8 cellular contexts compared by ENCODE assay signal in genomic region chr12:101407054-101407437, GRCh38. TPM values are rescaled to one million over a fixed set of nuclear protein-coding genes. Genes with fewer than 3 reads are reported as not detected.
A peak's percentile ranks its signal among the peaks of the same experiment; 100 is the strongest.
DNase-seq lines count a peak whose midpoint lies in the region; ATAC-seq and TF ChIP-seq lines count a peak whose summit lies in the region.

No MANE protein-coding gene starts in this region.

- H3K9me3 Mint-ChIP-seq in activated T-cell treated with anti-CD3 and anti-CD28 coated beads, Interleukin-2, amount 50 U/mL, for 24 hours, result no peaks in the 10 kb centered on the region
- H3K9me3 Mint-ChIP-seq in naive thymus-derived CD8-positive, alpha-beta T cell, result no peaks in the 10 kb centered on the region

- H3K27ac ChIP-seq in RWPE2 (ENCODE audit: poor library complexity, severe bottlenecking) (peak overlapping the region; percentile 75), ectodermal cell (ENCODE audit: insufficient read depth, low read depth, low read length, poor library complexity, severe bottlenecking) (peak overlapping the region; percentile 90)

- 3% methylated on average over 18 of the region's 18 CpGs for WGBS in ectodermal cell, 2 experiments

- H3K4me3 Mint-ChIP-seq in activated T-cell treated with anti-CD3 and anti-CD28 coated beads, Interleukin-2, amount 50 U/mL, for 24 hours, result peak overlapping the region; percentile 94
- H3K4me3 Mint-ChIP-seq in naive thymus-derived CD8-positive, alpha-beta T cell, result peak overlapping the region; percentile 91 to 99 (median 98)

- H3K4me3 ChIP-seq in RWPE2 (ENCODE audit: severe bottlenecking) (peak overlapping the region; percentile 73), ectodermal cell (ENCODE audit: insufficient read depth, low read depth, low read length) (peak overlapping the region; percentile 65)

- no peaks in the 10 kb centered on the region for H3K9me3 ChIP-seq in RWPE2 (ENCODE audit: severe bottlenecking)
- H3K9me3 ChIP-seq in ectodermal cell (ENCODE audit: control insufficient read depth, low read length), result no peaks in the 10 kb centered on the region

- ATAC-seq in HG02943 (IDR thresholded peaks at IDR 0.05; ENCODE audit: low read depth, unreplicated experiment) (peak; percentile 22), RWPE2 (ENCODE audit: low read depth) (peak; percentile 44)
- peak; percentile 24 to 29 for ATAC-seq in naive thymus-derived CD8-positive, alpha-beta T cell

- no peak for DNase-seq in activated T-cell treated with anti-CD3 and anti-CD28 coated beads, Interleukin-2, amount 50 U/mL, for 24 hours
- no peak for DNase-seq in activated T-cell treated with anti-CD3 and anti-CD28 coated beads, Interleukin-2, amount 50 U/mL, for 48 hours
- DNase-seq in RWPE2 (ENCODE audit: low spot score) (no peak), kidney glomerular epithelial cell (lab: John Stamatoyannopoulos, UW) (no peak), COLO829 (ENCODE audit: low spot score) (no peak)
- DNase-seq in naive thymus-derived CD8-positive, alpha-beta T cell, result peak in 5 of 10 donors; percentile 1 to 21 (median 2)

- peaks cover 21% of the 10 kb centered on the region for H3K4me1 Mint-ChIP-seq in activated T-cell treated with anti-CD3 and anti-CD28 coated beads, Interleukin-2, amount 50 U/mL, for 24 hours (ENCODE audit: low read depth)
- peaks cover 9 to 36% (median 26%) of the 10 kb centered on the region in 4 donors for H3K4me1 Mint-ChIP-seq in naive thymus-derived CD8-positive, alpha-beta T cell

- POLR2A ChIA-PET in naive thymus-derived CD8-positive, alpha-beta T cell (lab: Charles Lee), result interaction anchor here (0.6 to 1.7 kb wide), 5 partner anchors 12 to 655 kb away, joined by 3 to 5 read pairs (median 4); partner anchors contain the start of gene WASHC3

- no peak for TF ChIP-seq CTCF in RWPE2 (IDR thresholded peaks at IDR 0.05; ENCODE audit: poor library complexity, severe bottlenecking)

- H3K27me3 Mint-ChIP-seq in activated T-cell treated with anti-CD3 and anti-CD28 coated beads, Interleukin-2, amount 50 U/mL, for 24 hours, result no peaks in the 10 kb centered on the region
- H3K27me3 Mint-ChIP-seq in naive thymus-derived CD8-positive, alpha-beta T cell, result no peaks in the 10 kb centered on the region

- peaks cover 35% of the 10 kb centered on the region for H3K36me3 Mint-ChIP-seq in activated T-cell treated with anti-CD3 and anti-CD28 coated beads, Interleukin-2, amount 50 U/mL, for 24 hours (ENCODE audit: low read depth)
- peaks cover 0 to 8% (median 2%) of the 10 kb centered on the region in 3 donors for H3K36me3 Mint-ChIP-seq in naive thymus-derived CD8-positive, alpha-beta T cell

- no peaks in the 10 kb centered on the region for H3K27me3 ChIP-seq in RWPE2 (ENCODE audit: insufficient read depth, poor library complexity, severe bottlenecking)
- no peaks in the 10 kb centered on the region for H3K27me3 ChIP-seq in ectodermal cell (ENCODE audit: control insufficient read depth, insufficient read depth, low read length, poor library complexity, severe bottlenecking)

- H3K36me3 ChIP-seq in RWPE2 (ENCODE audit: low read depth) (peaks cover 23% of the 10 kb centered on the region), ectodermal cell (ENCODE audit: control insufficient read depth, insufficient read depth, low read length) (no peaks in the 10 kb centered on the region)

- H3K4me1 ChIP-seq in RWPE2 (ENCODE audit: insufficient read depth, poor library complexity, severe bottlenecking) (peaks cover 10% of the 10 kb centered on the region), ectodermal cell (ENCODE audit: control insufficient read depth, insufficient read depth, low read length) (peaks cover 7% of the 10 kb centered on the region)

- peak overlapping the region; percentile 98 for H3K27ac Mint-ChIP-seq in activated T-cell treated with anti-CD3 and anti-CD28 coated beads, Interleukin-2, amount 50 U/mL, for 24 hours
- H3K27ac Mint-ChIP-seq in naive thymus-derived CD8-positive, alpha-beta T cell, result peak overlapping the region; percentile 94 to 98 (median 98)

RNA-seq across cellular contexts. Expression of gene ARL1, which starts 0.5 kb away (rescaled TPM):
- 43.0 TPM for polyA plus RNA-seq in ectodermal cell (2013, experiment 1 of 4)
- 45.8 TPM for polyA plus RNA-seq in ectodermal cell (2013, experiment 2 of 4)
- 35.4 TPM for polyA plus RNA-seq in ectodermal cell (2013, experiment 3 of 4)
- polyA plus RNA-seq in ectodermal cell (2013, experiment 4 of 4), result 47.9 TPM
- total RNA-seq in naive thymus-derived CD8-positive, alpha-beta T cell, result 10 to 100 TPM; 41.4 to 48.7 TPM
- polyA plus RNA-seq in naive thymus-derived CD8-positive, alpha-beta T cell, result 10 to 100 TPM; 20.7 to 31.3 (median 25.0) TPM
